24 cellular contexts compared by ENCODE assay signal in genomic region chr16:79790854-79791253, GRCh38.
"Had no signal": no experiment of that assay in that cellular context is flagged by ENCODE, and none has a peak within 500 bp of the region (broad histone marks: within the 10 kb centered on the region; RNA-seq: fewer than 3 reads in every experiment).

No MANE protein-coding gene starts in this region.

- H3K36me3 ChIP-seq: colonic mucosa, esophagus muscularis mucosa, esophagus squamous epithelium, gastrocnemius medialis, gastroesophageal sphincter, heart left ventricle, heart right ventricle had no signal

- H3K27ac ChIP-seq: colonic mucosa, coronary artery, dorsolateral prefrontal cortex, epithelial cell of prostate, esophagus muscularis mucosa, esophagus squamous epithelium, foreskin keratinocyte, gastrocnemius medialis, gastroesophageal sphincter, heart left ventricle, heart right ventricle had no signal

- H3K27me3 Mint-ChIP-seq: dendritic cell treated with granulocyte-macrophage colony-stimulating factor and Interleukin-4, amounts not matched to agents 40 ng/mL and 50 ng/mL, for 4 days had no signal

- H3K9me3 ChIP-seq: colonic mucosa, esophagus muscularis mucosa, esophagus squamous epithelium, gastrocnemius medialis, gastroesophageal sphincter, heart left ventricle, heart right ventricle had no signal

- H3K9me3 Mint-ChIP-seq: dendritic cell treated with granulocyte-macrophage colony-stimulating factor and Interleukin-4, amounts not matched to agents 40 ng/mL and 50 ng/mL, for 4 days; effector memory CD8-positive, alpha-beta T cell; endodermal cell had no signal

- H3K4me3 ChIP-seq: colonic mucosa, coronary artery, dorsolateral prefrontal cortex, esophagus muscularis mucosa, esophagus squamous epithelium, gastrocnemius medialis, gastroesophageal sphincter, heart left ventricle, heart right ventricle had no signal

- H3K27ac Mint-ChIP-seq: dendritic cell treated with granulocyte-macrophage colony-stimulating factor and Interleukin-4, amounts not matched to agents 40 ng/mL and 50 ng/mL, for 4 days; effector memory CD8-positive, alpha-beta T cell; endodermal cell had no signal

- DNase-seq: colonic mucosa; cortex of kidney; dermis blood vessel endothelial cell; dorsolateral prefrontal cortex; effector CD4-positive, alpha-beta T cell; effector CD8-positive, alpha-beta T cell; effector memory CD4-positive, alpha-beta T cell; effector memory CD8-positive, alpha-beta T cell; endodermal cell; erythroblast; esophagus squamous epithelium; foreskin fibroblast; foreskin keratinocyte; foreskin melanocyte; gastrocnemius medialis; glutamatergic neuron; head of caudate nucleus; heart left ventricle; heart right ventricle had no signal

- H3K4me3 Mint-ChIP-seq: dendritic cell treated with granulocyte-macrophage colony-stimulating factor and Interleukin-4, amounts not matched to agents 40 ng/mL and 50 ng/mL, for 4 days; effector memory CD8-positive, alpha-beta T cell; endodermal cell had no signal

- H3K4me1 ChIP-seq: colonic mucosa, esophagus muscularis mucosa, foreskin keratinocyte, gastrocnemius medialis, gastroesophageal sphincter, heart left ventricle, heart right ventricle had no signal
